Comparison of ENCODE assay signal across 11 cellular contexts in genomic region chr11:86040919-86041318, GRCh38. TPM values are rescaled to one million over a fixed set of nuclear protein-coding genes. Genes with fewer than 3 reads are reported as not detected.
A peak's percentile ranks its signal among the peaks of the same experiment; 100 is the strongest.
DNase-seq lines count a peak whose midpoint lies in the region; ATAC-seq and TF ChIP-seq lines count a peak whose summit lies in the region.
"Had no signal": no experiment of that assay in that cellular context is flagged by ENCODE, and none has a peak within 500 bp of the region (broad histone marks: within the 10 kb centered on the region; RNA-seq: fewer than 3 reads in every experiment).

No MANE protein-coding gene starts in this region.

- H3K9me3 Mint-ChIP-seq in stimulated activated naive CD8-positive, alpha-beta T cell treated with anti-CD3 and anti-CD28 coated beads, Interleukin-15, Interleukin-2, amounts not matched to agents 100 ng/mL and 50 ng/mL, for 24 hours: no peaks in the 10 kb centered on the region
- H3K9me3 Mint-ChIP-seq in chondrocyte (ENCODE audit: low read depth): no peaks in the 10 kb centered on the region
- H3K9me3 Mint-ChIP-seq in nephron: no peaks in the 10 kb centered on the region
- no peaks in the 10 kb centered on the region for H3K9me3 Mint-ChIP-seq in T-helper 2 cell treated with Interferon-gamma antibody and Interleukin-4, amounts not matched to agents 5 μg/mL and 100 μg/mL, for 36 hours
- H3K9me3 Mint-ChIP-seq: brain had no signal

- no peaks in the 10 kb centered on the region for H3K27me3 Mint-ChIP-seq in stimulated activated naive CD8-positive, alpha-beta T cell treated with anti-CD3 and anti-CD28 coated beads, Interleukin-15, Interleukin-2, amounts not matched to agents 100 ng/mL and 50 ng/mL, for 24 hours
- H3K27me3 Mint-ChIP-seq in chondrocyte (ENCODE audit: low read depth): no peaks in the 10 kb centered on the region
- H3K27me3 Mint-ChIP-seq in nephron (ENCODE audit: low read depth): no peaks in the 10 kb centered on the region
- no peaks in the 10 kb centered on the region for H3K27me3 Mint-ChIP-seq in T-helper 2 cell treated with Interferon-gamma antibody and Interleukin-4, amounts not matched to agents 5 μg/mL and 100 μg/mL, for 36 hours (ENCODE audit: low read depth)

- H3K4me3 Mint-ChIP-seq in stimulated activated naive CD8-positive, alpha-beta T cell treated with anti-CD3 and anti-CD28 coated beads, Interleukin-15, Interleukin-2, amounts not matched to agents 100 ng/mL and 50 ng/mL, for 24 hours: peak overlapping the region; percentile 35
- H3K4me3 Mint-ChIP-seq in chondrocyte (ENCODE audit: unreplicated experiment) (no peak overlapping the region), nephron (peak overlapping the region in 1 of 3 experiments; percentile 15)
- no peak overlapping the region for H3K4me3 Mint-ChIP-seq in T-helper 2 cell treated with Interferon-gamma antibody and Interleukin-4, amounts not matched to agents 5 μg/mL and 100 μg/mL, for 36 hours

- H3K36me3 Mint-ChIP-seq in stimulated activated naive CD8-positive, alpha-beta T cell treated with anti-CD3 and anti-CD28 coated beads, Interleukin-15, Interleukin-2, amounts not matched to agents 100 ng/mL and 50 ng/mL, for 24 hours (ENCODE audit: low read depth): peaks cover 30% of the 10 kb centered on the region
- peaks cover 2% of the 10 kb centered on the region for H3K36me3 Mint-ChIP-seq in chondrocyte (ENCODE audit: low read depth)
- peaks cover 10% of the 10 kb centered on the region for H3K36me3 Mint-ChIP-seq in nephron (ENCODE audit: low read depth)
- H3K36me3 Mint-ChIP-seq in T-helper 2 cell treated with Interferon-gamma antibody and Interleukin-4, amounts not matched to agents 5 μg/mL and 100 μg/mL, for 36 hours (ENCODE audit: low read depth): peaks cover 3% of the 10 kb centered on the region

- peak overlapping the region; percentile 70 for H3K27ac Mint-ChIP-seq in stimulated activated naive CD8-positive, alpha-beta T cell treated with anti-CD3 and anti-CD28 coated beads, Interleukin-15, Interleukin-2, amounts not matched to agents 100 ng/mL and 50 ng/mL, for 24 hours
- H3K27ac Mint-ChIP-seq in chondrocyte (ENCODE audit: unreplicated experiment) (peak overlapping the region; percentile 66), nephron (peak overlapping the region; percentile 6 to 43 (median 40))
- no peak overlapping the region for H3K27ac Mint-ChIP-seq in T-helper 2 cell treated with Interferon-gamma antibody and Interleukin-4, amounts not matched to agents 5 μg/mL and 100 μg/mL, for 36 hours

- peaks cover 79% of the 10 kb centered on the region for H3K4me1 Mint-ChIP-seq in stimulated activated naive CD8-positive, alpha-beta T cell treated with anti-CD3 and anti-CD28 coated beads, Interleukin-15, Interleukin-2, amounts not matched to agents 100 ng/mL and 50 ng/mL, for 24 hours (ENCODE audit: low read depth)
- H3K4me1 Mint-ChIP-seq in chondrocyte (ENCODE audit: low read depth) (peaks cover 79% of the 10 kb centered on the region), nephron (peaks cover 41% of the 10 kb centered on the region)
- H3K4me1 Mint-ChIP-seq in T-helper 2 cell treated with Interferon-gamma antibody and Interleukin-4, amounts not matched to agents 5 μg/mL and 100 μg/mL, for 36 hours (ENCODE audit: low read depth): peaks cover 39% of the 10 kb centered on the region

- DNase-seq in stimulated activated naive CD8-positive, alpha-beta T cell treated with anti-CD3 and anti-CD28 coated beads, Interleukin-15, Interleukin-2, amounts not matched to agents 100 U/mL and 50 U/mL, for 24 hours: no peak
- DNase-seq in chondrocyte (ENCODE audit: low spot score) (no peak), SHP77 (lab: John Stamatoyannopoulos, UW) (no peak)
- no peak for DNase-seq in T-helper 2 cell treated with Interferon-gamma antibody and Interleukin-4, amounts not matched to agents 5 μg/mL and 100 μg/mL, for 36 hours (ENCODE audit: low spot score)
- no peak for DNase-seq in activated CD4-positive, CD25-positive, alpha-beta regulatory T cell (lab: John Stamatoyannopoulos, UW)
- DNase-seq: NCI-H226, PC-9 had no signal

- no peak for TF ChIP-seq CTCF in chondrocyte (IDR thresholded peaks at IDR 0.05)
- TF ChIP-seq CTCF in nephron (IDR thresholded peaks at IDR 0.05; ENCODE audit: unreplicated experiment in 3 of 3): no peak

- no peak for ATAC-seq in stimulated activated naive CD8-positive, alpha-beta T cell treated with anti-CD3 and anti-CD28 coated beads, Interleukin-15, Interleukin-2, amounts not matched to agents 100 U/mL and 50 U/mL, for 24 hours
- no peak for ATAC-seq in GM19463 (IDR thresholded peaks at IDR 0.05; ENCODE audit: unreplicated experiment)

RNA-seq across cellular contexts. Expression of gene PICALM, which starts 28.0 kb away (rescaled TPM):
- total RNA-seq in chondrocyte: 319 to 358 TPM (median 328 TPM) in 3 replicates
